In genomic region chr21:38861989-38862683, GRCh38 we compare ENCODE assay signal across 12 cellular contexts. TPM values are rescaled to one million over a fixed set of nuclear protein-coding genes. Genes with fewer than 3 reads are reported as not detected.
A peak's percentile ranks its signal among the peaks of the same experiment; 100 is the strongest.
DNase-seq lines count a peak whose midpoint lies in the region; ATAC-seq and TF ChIP-seq lines count a peak whose summit lies in the region.
"Had no signal": no experiment of that assay in that cellular context is flagged by ENCODE, and none has a peak within 500 bp of the region (broad histone marks: within the 10 kb centered on the region; RNA-seq: fewer than 3 reads in every experiment).

No MANE protein-coding gene starts in this region.

- TF ChIP-seq EP300 in ovary (IDR thresholded peaks at IDR 0.05), result no peak

- TF ChIP-seq CTCF in HFF-Myc (IDR thresholded peaks at IDR 0.05; ENCODE audit: low read depth, low read length, missing control alignments) (no peak), ovary (IDR thresholded peaks at IDR 0.05) (no peak)

- DNase-seq in HFF-Myc (ENCODE audit: extremely low read depth, low read depth) (peak; percentile 42), germinal center (ENCODE audit: low spot score) (peak; percentile 67), ovary (no peak), HEK293T (ENCODE audit: extremely low spot score) (no peak)
- no peak for DNase-seq in stimulated activated CD4-positive, alpha-beta T cell treated with anti-CD3 and anti-CD28 coated beads, Interleukin-2, amount 100 ng/mL, for 48 hours
- DNase-seq in central memory CD4-positive, alpha-beta T cell, result no peak
- DNase-seq: activated CD4-positive, alpha-beta memory T cell treated with anti-CD3 and anti-CD28 coated beads, Interleukin-2, amount 10 ng/mL, durations not matched to agents 7 days and 5 days; foreskin keratinocyte had no signal

- no peak overlapping the region for H3K27ac ChIP-seq in ovary
- H3K27ac ChIP-seq: foreskin keratinocyte, suprapubic skin had no signal

- WGBS in ovary, 3 donors, result 88 to 90% (median 88%) methylated on average over 8 of the region's 8 CpGs

- no peaks in the 10 kb centered on the region for H3K4me1 ChIP-seq in ovary (ENCODE audit: insufficient read depth)

- ATAC-seq in GM18870 (IDR thresholded peaks at IDR 0.05; ENCODE audit: unreplicated experiment) (peak; percentile 92), HG03558 (IDR thresholded peaks at IDR 0.05; ENCODE audit: extremely low read depth, unreplicated experiment) (peak; percentile 88)
- ATAC-seq: foreskin keratinocyte, Panc1 had no signal

- H3K27me3 ChIP-seq in ovary, result no peaks in the 10 kb centered on the region
- H3K27me3 ChIP-seq: foreskin keratinocyte, suprapubic skin had no signal

- H3K4me3 ChIP-seq in HFF-Myc (replicated peaks; ENCODE audit: low read depth, low read length) (no peak overlapping the region), ovary (no peak overlapping the region)
- H3K4me3 ChIP-seq: suprapubic skin had no signal

- no peaks in the 10 kb centered on the region for H3K36me3 ChIP-seq in ovary
- H3K36me3 ChIP-seq: suprapubic skin had no signal

- intact Hi-C loops in ovary (cut with DNase I), result no loop called here

- POLR2A ChIA-PET in HEK293T (lab: Yijun Ruan, JAX), result no interaction called here

- CTCF ChIA-PET in HEK293T (lab: Yijun Ruan, JAX), result no interaction called here

- no peaks in the 10 kb centered on the region for H3K9me3 ChIP-seq in ovary
- H3K9me3 ChIP-seq: suprapubic skin had no signal

- no peak for TF ChIP-seq POLR2A in ovary (IDR thresholded peaks at IDR 0.05)

TF ChIP-seq in HEK293T, 16 proteins besides CTCF, POLR2A, EP300 and RAD21:
- TF ChIP-seq ZNF384 (IDR thresholded peaks at IDR 0.05), result no peak
- no peak for TF ChIP-seq PKNOX1 (IDR thresholded peaks at IDR 0.05)
- TF ChIP-seq SUZ12 (IDR thresholded peaks at IDR 0.05), result no peak
- TF ChIP-seq FOXM1 (IDR thresholded peaks at IDR 0.05; ENCODE audit: borderline replicate concordance), result no peak
- TF ChIP-seq L3MBTL2 (conservative IDR thresholded peaks at IDR 0.05), result no peak
- no peak for TF ChIP-seq NFRKB (IDR thresholded peaks at IDR 0.05)
- TF ChIP-seq ARNT (IDR thresholded peaks at IDR 0.05), result no peak
- no peak for TF ChIP-seq LEF1 (IDR thresholded peaks at IDR 0.05; ENCODE audit: borderline replicate concordance)
- no peak for TF ChIP-seq ELF4 (IDR thresholded peaks at IDR 0.05)
- TF ChIP-seq HDGF (IDR thresholded peaks at IDR 0.05; ENCODE audit: borderline replicate concordance), result no peak
- no peak for TF ChIP-seq FOXK2 (IDR thresholded peaks at IDR 0.05)
- no peak for TF ChIP-seq SP1 (IDR thresholded peaks at IDR 0.05)

RNA-seq across cellular contexts. Expression of gene ETS2, which starts 56.4 kb away (rescaled TPM):
- total RNA-seq in ovary, result 100 to 1,000 TPM in 2 of 7 donors, 10 to 100 TPM in 5; 57.5 to 152 (median 79.6) TPM
- polyA plus RNA-seq in ovary, result 10 to 100 TPM; 35.8 to 81.1 TPM

Comparison
In these comparisons a context has a peak if more than half of its experiments do, and no peak if none do; other contexts are left out.
1. DNase-seq: peak in HFF-Myc (single experiment) and germinal center (single experiment); none in stimulated activated CD4-positive, alpha-beta T cell treated with anti-CD3 and anti-CD28 coated beads, Interleukin-2, amount 100 ng/mL, for 48 hours (0 of 2), ovary (0 of 5), HEK293T (single experiment) and central memory CD4-positive, alpha-beta T cell (single experiment).